ENCODE assay signal across 8 cellular contexts in genomic region chr20:48722002-48722731, GRCh38.
DNase-seq lines count a peak whose midpoint lies in the region; ATAC-seq and TF ChIP-seq lines count a peak whose summit lies in the region.

No MANE protein-coding gene starts in this region.

- H3K4me1 Mint-ChIP-seq in CD14-positive monocyte: peaks cover 97% of the 10 kb centered on the region
- peaks cover 29 to 68% (median 48%) of the 10 kb centered on the region in 7 donors for H3K4me1 Mint-ChIP-seq in naive thymus-derived CD4-positive, alpha-beta T cell

- peak overlapping the region; percentile 96 to 99 (median 98) for H3K27ac Mint-ChIP-seq in CD14-positive monocyte
- H3K27ac Mint-ChIP-seq in naive thymus-derived CD4-positive, alpha-beta T cell: peak overlapping the region in 5 of 9 donors; percentile 38 to 89 (median 51)

- DNase-seq in CD14-positive monocyte (ENCODE audit: low spot score): peak; percentile 85
- DNase-seq in Kasumi-1 (lab: John Stamatoyannopoulos, UW): peak; percentile 40 to 55
- DNase-seq in coronary artery (ENCODE audit: low spot score): peak; percentile 84
- no peak for DNase-seq in naive thymus-derived CD4-positive, alpha-beta T cell
- DNase-seq in NCI-H2081 (lab: John Stamatoyannopoulos, UW): no peak
- no peak for DNase-seq in DMS79 (lab: John Stamatoyannopoulos, UW)
- no peak for DNase-seq in iPS-NIHi11 (ENCODE audit: low spot score)

- H3K9me3 Mint-ChIP-seq in CD14-positive monocyte: peaks cover 0 to 3% (median 0%) of the 10 kb centered on the region in 7 donors
- H3K9me3 Mint-ChIP-seq in naive thymus-derived CD4-positive, alpha-beta T cell: peaks cover 0 to 4% (median 0%) of the 10 kb centered on the region in 11 donors

- peaks cover 0 to 4% (median 2%) of the 10 kb centered on the region in 3 donors for H3K27me3 Mint-ChIP-seq in CD14-positive monocyte (ENCODE audit: low read depth in 3 of 3)
- H3K27me3 Mint-ChIP-seq in naive thymus-derived CD4-positive, alpha-beta T cell: no peaks in the 10 kb centered on the region

- H3K4me1 ChIP-seq in naive thymus-derived CD4-positive, alpha-beta T cell (ENCODE audit: control insufficient read depth in 2 of 2, insufficient read depth in 2 of 2, low read length in 2 of 2): peaks cover 24 to 57% of the 10 kb centered on the region in 2 donors

- H3K27ac ChIP-seq in coronary artery: peak overlapping the region; percentile 94 to 95
- H3K27ac ChIP-seq in naive thymus-derived CD4-positive, alpha-beta T cell (ENCODE audit: low read depth, low read length): no peak overlapping the region

- POLR2A ChIA-PET in naive thymus-derived CD4-positive, alpha-beta T cell (lab: Charles Lee): no interaction called here

- H3K9me3 ChIP-seq in naive thymus-derived CD4-positive, alpha-beta T cell (ENCODE audit: control insufficient read depth in 2 of 3, low read length in 3 of 3): no peaks in the 10 kb centered on the region

- intact Hi-C loops in CD14-positive monocyte (cut with micrococcal nuclease): loop anchor here (5.0 to 10.0 kb wide), 2 partner anchors 35 to 103 kb away; partner anchors contain the start of gene PREX1 (in 1 of the 2)
- intact Hi-C loops in naive thymus-derived CD4-positive, alpha-beta T cell (cut with micrococcal nuclease): no loop called here

- peak overlapping the region; percentile 53 to 80 for H3K4me3 Mint-ChIP-seq in CD14-positive monocyte
- peak overlapping the region in 3 of 10 donors; percentile 10 to 68 (median 36) for H3K4me3 Mint-ChIP-seq in naive thymus-derived CD4-positive, alpha-beta T cell

- CTCF ChIA-PET in naive thymus-derived CD4-positive, alpha-beta T cell (lab: Charles Lee): interaction anchor here (0.7 kb wide), 1 partner anchor 8 kb away, joined by 4 read pairs; no protein-coding TSS in a partner anchor

- TF ChIP-seq CTCF in CD14-positive monocyte (IDR thresholded peaks at IDR 0.05) (no peak), coronary artery (IDR thresholded peaks at IDR 0.05) (no peak)

- H3K36me3 Mint-ChIP-seq in CD14-positive monocyte: peaks cover 70 to 82% of the 10 kb centered on the region in 2 donors
- peaks cover 0 to 58% (median 0%) of the 10 kb centered on the region in 5 donors for H3K36me3 Mint-ChIP-seq in naive thymus-derived CD4-positive, alpha-beta T cell

- peaks cover 0 to 19% (median 0%) of the 10 kb centered on the region in 3 experiments for H3K36me3 ChIP-seq in naive thymus-derived CD4-positive, alpha-beta T cell (ENCODE audit: control insufficient read depth in 2 of 3, insufficient read depth in 3 of 3, low read length in 3 of 3)

- H3K4me3 ChIP-seq in coronary artery: peak overlapping the region; percentile 58
- no peak overlapping the region for H3K4me3 ChIP-seq in naive thymus-derived CD4-positive, alpha-beta T cell (ENCODE audit: low read length)

- peak; percentile 68 for ATAC-seq in naive thymus-derived CD4-positive, alpha-beta T cell
- no peak for ATAC-seq in HG03108 (IDR thresholded peaks at IDR 0.05; ENCODE audit: unreplicated experiment)

- no peaks in the 10 kb centered on the region for H3K27me3 ChIP-seq in naive thymus-derived CD4-positive, alpha-beta T cell (ENCODE audit: control insufficient read depth in 2 of 2, insufficient read depth in 2 of 2, low read length in 2 of 2)

Comparison
In these comparisons a context has a peak if more than half of its experiments do, and no peak if none do; other contexts are left out.
1. DNase-seq: peak in CD14-positive monocyte (single experiment), Kasumi-1 (2 of 2) and coronary artery (single experiment); none in naive thymus-derived CD4-positive, alpha-beta T cell (0 of 9), NCI-H2081 (0 of 2), DMS79 (single experiment) and iPS-NIHi11 (single experiment).
2. intact Hi-C loops: an anchor here in CD14-positive monocyte (5.0 to 10.0 kb wide); none called in naive thymus-derived CD4-positive, alpha-beta T cell.